10 cellular contexts compared by ENCODE assay signal in genomic region chr2:10045561-10046355, GRCh38. TPM values are rescaled to one million over a fixed set of nuclear protein-coding genes. Genes with fewer than 3 reads are reported as not detected.
A peak's percentile ranks its signal among the peaks of the same experiment; 100 is the strongest.
DNase-seq lines count a peak whose midpoint lies in the region; ATAC-seq, FAIRE-seq and TF ChIP-seq lines count a peak whose summit lies in the region.
"Had no signal": no experiment of that assay in that cellular context is flagged by ENCODE, and none has a peak within 500 bp of the region (broad histone marks: within the 10 kb centered on the region; RNA-seq: fewer than 3 reads in every experiment).

No MANE protein-coding gene starts in this region.

- H3K4me3 ChIP-seq in Caco-2 (ENCODE audit: low read depth, low read length) (no peak overlapping the region), kidney (ENCODE audit: low read length in 2 of 2) (peak overlapping the region; percentile 50 to 77), skeletal muscle tissue (ENCODE audit: low read length in 3 of 3) (no peak overlapping the region)

- H3K4me1 ChIP-seq in Caco-2, result peaks cover 20% of the 10 kb centered on the region
- H3K4me1 ChIP-seq in kidney (ENCODE audit: control insufficient read depth in 1 of 2, insufficient read depth in 1 of 2, low read depth in 1 of 2, low read length in 2 of 2), result peaks cover 30 to 38% of the 10 kb centered on the region in 2 donors
- peaks cover 11 to 42% (median 34%) of the 10 kb centered on the region in 3 donors for H3K4me1 ChIP-seq in skeletal muscle tissue (ENCODE audit: control insufficient read depth in 3 of 3, insufficient read depth in 3 of 3, low read length in 3 of 3)

- H3K4me1 Mint-ChIP-seq in Caco-2 (ENCODE audit: low read depth, unreplicated experiment), result peaks cover 12% of the 10 kb centered on the region
- H3K4me1 Mint-ChIP-seq in activated T-helper 17 cell treated with anti-CD3 and anti-CD28 coated beads, Interleukin-2, amount 50 U/mL, for 72 hours, result peaks cover 10% of the 10 kb centered on the region

- H3K9me3 Mint-ChIP-seq in Caco-2 (ENCODE audit: unreplicated experiment), result no peaks in the 10 kb centered on the region
- H3K9me3 Mint-ChIP-seq in activated T-helper 17 cell treated with anti-CD3 and anti-CD28 coated beads, Interleukin-2, amount 50 U/mL, for 72 hours, result no peaks in the 10 kb centered on the region

- peak overlapping the region in 1 of 2 donors; percentile 51 for H3K9ac ChIP-seq in kidney (ENCODE audit: low read length in 2 of 2)
- peak overlapping the region in 2 of 3 donors; percentile 11 to 32 for H3K9ac ChIP-seq in skeletal muscle tissue (ENCODE audit: low read depth in 1 of 3, low read length in 3 of 3)

- peak; percentile 19 for FAIRE-seq in kidney (lab: Jason Lieb, UNC)
- no peak for FAIRE-seq in frontal cortex (lab: Jason Lieb, UNC)

- H3K27me3 Mint-ChIP-seq in Caco-2 (ENCODE audit: insufficient read depth, unreplicated experiment), result no peaks in the 10 kb centered on the region
- no peaks in the 10 kb centered on the region for H3K27me3 Mint-ChIP-seq in activated T-helper 17 cell treated with anti-CD3 and anti-CD28 coated beads, Interleukin-2, amount 50 U/mL, for 72 hours

- POLR2A ChIA-PET in Caco-2 (lab: Charles Lee), result no interaction called here

- intact Hi-C loops in Caco-2 (cut with micrococcal nuclease; ENCODE audit: unreplicated experiment) (loop anchor here (2.0 kb wide), 1 partner anchor 75 kb away; no protein-coding TSS in a partner anchor), kidney (cut with DNase I) (no loop called here)

- no peak for ATAC-seq in activated T-helper 17 cell treated with anti-CD3 and anti-CD28 coated beads, Interleukin-2, amount 50 U/mL, for 72 hours (replicated peaks)

- H3K36me3 ChIP-seq in Caco-2 (ENCODE audit: control insufficient read depth, insufficient read depth, low read length) (no peaks in the 10 kb centered on the region), kidney (ENCODE audit: control insufficient read depth in 1 of 2, insufficient read depth in 2 of 2, low read length in 2 of 2) (peaks cover 12 to 20% of the 10 kb centered on the region in 2 donors), skeletal muscle tissue (ENCODE audit: control insufficient read depth in 3 of 3, insufficient read depth in 3 of 3, low read length in 3 of 3) (peaks cover 18 to 20% (median 18%) of the 10 kb centered on the region in 3 donors)

- CTCF ChIA-PET in Caco-2 (lab: Charles Lee), result interaction anchor here (0.7 to 3.0 kb wide), 4 partner anchors 10 to 275 kb away, joined by 3 to 16 read pairs (median 3); no protein-coding TSS in a partner anchor

- BruUV-seq in Caco-2 (replicated peaks; lab: Mats Ljungman, UMichigan), result no TSS peak

- peak overlapping the region; percentile 71 to 74 for H3K27ac ChIP-seq in kidney (ENCODE audit: low read depth in 2 of 2, low read length in 2 of 2)
- H3K27ac ChIP-seq in skeletal muscle tissue (ENCODE audit: low read depth, low read length), result peak overlapping the region; percentile 81

- no peaks in the 10 kb centered on the region for H3K27me3 ChIP-seq in Caco-2 (replicated peaks; ENCODE audit: control insufficient read depth, insufficient read depth, low read length)
- no peaks in the 10 kb centered on the region for H3K27me3 ChIP-seq in skeletal muscle tissue (ENCODE audit: control insufficient read depth in 3 of 3, insufficient read depth in 3 of 3, low read length in 3 of 3)

- peak overlapping the region; percentile 95 for H3K4me3 Mint-ChIP-seq in Caco-2 (ENCODE audit: unreplicated experiment)
- H3K4me3 Mint-ChIP-seq in activated T-helper 17 cell treated with anti-CD3 and anti-CD28 coated beads, Interleukin-2, amount 50 U/mL, for 72 hours, result peak overlapping the region; percentile 80

- peaks cover 55% of the 10 kb centered on the region for H3K36me3 Mint-ChIP-seq in Caco-2 (ENCODE audit: insufficient read depth, unreplicated experiment)
- H3K36me3 Mint-ChIP-seq in activated T-helper 17 cell treated with anti-CD3 and anti-CD28 coated beads, Interleukin-2, amount 50 U/mL, for 72 hours (ENCODE audit: low read depth), result peaks cover 60% of the 10 kb centered on the region

- H3K9me3 ChIP-seq in Caco-2 (no peaks in the 10 kb centered on the region), kidney (ENCODE audit: control insufficient read depth in 1 of 2, low read length in 2 of 2) (no peaks in the 10 kb centered on the region), skeletal muscle tissue (ENCODE audit: control insufficient read depth in 3 of 3, low read length in 3 of 3) (no peaks in the 10 kb centered on the region)

- no peak overlapping the region for H3K27ac Mint-ChIP-seq in Caco-2 (ENCODE audit: unreplicated experiment)
- no peak overlapping the region for H3K27ac Mint-ChIP-seq in activated T-helper 17 cell treated with anti-CD3 and anti-CD28 coated beads, Interleukin-2, amount 50 U/mL, for 72 hours

- TF ChIP-seq CTCF in Caco-2 (IDR thresholded peaks at IDR 0.05; ENCODE audit: insufficient read depth in 1 of 2, low read depth in 1 of 2, low read length in 1 of 2, severe bottlenecking in 1 of 2, unreplicated experiment in 1 of 2) (no peak), kidney (IDR thresholded peaks at IDR 0.05; ENCODE audit: borderline replicate concordance, extremely low read depth, insufficient read depth) (no peak)

- DNase-seq in Caco-2 (no peak), kidney (peak; percentile 85), COLO668 (lab: John Stamatoyannopoulos, UW; ENCODE audit: unreplicated experiment) (no peak), frontal cortex (ENCODE audit: low spot score in 2 of 2) (no peak), occipital lobe (lab: John Stamatoyannopoulos, UW) (no peak)
- DNase-seq: activated T-cell treated with anti-CD3 and anti-CD28 coated beads for 4 hours, DND-41, NCI-H1436 had no signal

RNA-seq across cellular contexts. Expression of gene KLF11, which starts 2.4 kb away (rescaled TPM):
- total RNA-seq in Caco-2 (2022) (21.0 and 22.9 TPM in 2 replicates), kidney (34.0 TPM), skeletal muscle tissue (11.5 TPM), frontal cortex (13.0 TPM), occipital lobe (14.0 TPM)
- total RNA-seq in activated T-helper 17 cell treated with anti-CD3 and anti-CD28 coated beads, Interleukin-2, amount 50 U/mL, for 72 hours, result 1 to 10 TPM; 5.6 to 7.9 TPM
- polyA plus RNA-seq in kidney (ENCODE audit: insufficient read depth, low read depth, low replicate concordance), result 9.4 TPM

RNA-seq across cellular contexts. Expression of gene CYS1, which starts 34.5 kb away (rescaled TPM):
- total RNA-seq in Caco-2 (2022) (0.91 and 1.4 TPM in 2 replicates), kidney (245 TPM), skeletal muscle tissue (4.7 TPM), frontal cortex (0.82 TPM), occipital lobe (2.0 TPM)
- under 1 TPM in 1 of 2 donors, not detected in 1; 0.09 TPM for total RNA-seq in activated T-helper 17 cell treated with anti-CD3 and anti-CD28 coated beads, Interleukin-2, amount 50 U/mL, for 72 hours
- polyA plus RNA-seq in kidney (ENCODE audit: insufficient read depth, low read depth, low replicate concordance), result 276 TPM

Comparison
In these comparisons a context has a peak if more than half of its experiments do, and no peak if none do; other contexts are left out.
1. H3K4me3 ChIP-seq: peak in kidney (2 of 2); none in Caco-2 (single experiment) and skeletal muscle tissue (0 of 3).
2. RNA of gene CYS1, which starts 34.5 kb away (total RNA-seq): 245 TPM in kidney (single experiment); 4.7 TPM in skeletal muscle tissue (single experiment), 2.0 TPM in occipital lobe (single experiment), 0.91 to 1.4 TPM in Caco-2, 0.82 TPM in frontal cortex (single experiment) and 0.09 TPM in activated T-helper 17 cell treated with anti-CD3 and anti-CD28 coated beads, Interleukin-2, amount 50 U/mL, for 72 hours; every median in the first group is over 10 times any median in the second.